Comparison of ENCODE assay signal across 12 cellular contexts in genomic region chr7:40986351-40986873, GRCh38.
DNase-seq lines count a peak whose midpoint lies in the region; ATAC-seq and TF ChIP-seq lines count a peak whose summit lies in the region.
"Had no signal": no experiment of that assay in that cellular context is flagged by ENCODE, and none has a peak within 500 bp of the region (broad histone marks: within the 10 kb centered on the region; RNA-seq: fewer than 3 reads in every experiment).

No MANE protein-coding gene starts in this region.

- no peak overlapping the region for H2AFZ ChIP-seq in osteoblast (ENCODE audit: low read length)

- H3K4me3 ChIP-seq in epithelial cell of proximal tubule (ENCODE audit: low read depth, low read length) = no peak overlapping the region
- H3K4me3 ChIP-seq in osteoblast (ENCODE audit: insufficient read depth, low read length) = no peak overlapping the region

- H3K27me3 ChIP-seq in osteoblast (ENCODE audit: insufficient read depth, low read length) = no peaks in the 10 kb centered on the region

- peak overlapping the region; percentile 95 for H3K27ac ChIP-seq in osteoblast (ENCODE audit: low read depth, low read length)
- H3K27ac ChIP-seq: WERI-Rb-1 had no signal

- TF ChIP-seq CTCF in epithelial cell of proximal tubule (conservative IDR thresholded peaks at IDR 0.05; ENCODE audit: low read depth, low read length) (no peak), osteoblast (IDR thresholded peaks at IDR 0.05; ENCODE audit: extremely low read depth, low read depth, low read length) (no peak)

- H3K4me2 ChIP-seq in osteoblast (ENCODE audit: insufficient read depth, low read length) = peak overlapping the region; percentile 64

- ATAC-seq in GM19467 (IDR thresholded peaks at IDR 0.05; ENCODE audit: unreplicated experiment) = no peak

- H3K4me1 ChIP-seq in osteoblast (ENCODE audit: insufficient read depth, low read length) = peaks cover 18% of the 10 kb centered on the region

- no peaks in the 10 kb centered on the region for H3K36me3 ChIP-seq in osteoblast (ENCODE audit: insufficient read depth, low read length)
- H3K36me3 ChIP-seq: WERI-Rb-1 had no signal

- no peaks in the 10 kb centered on the region for H3K79me2 ChIP-seq in osteoblast (ENCODE audit: insufficient read depth, low read length)

- no peaks in the 10 kb centered on the region for H3K9me3 ChIP-seq in osteoblast (ENCODE audit: low read depth, low read length)

- no peaks in the 10 kb centered on the region for H4K20me1 ChIP-seq in osteoblast (ENCODE audit: insufficient read depth, low read length)

- DNase-seq in DMS53 treated with DMSO at 0.1 percent for 48 hours (lab: John Stamatoyannopoulos, UW; ENCODE audit: unreplicated experiment) (peak; percentile 77), NCI-H526 treated with DMSO at 0.1 percent for 48 hours (lab: John Stamatoyannopoulos, UW) (peak; percentile 33), epithelial cell of proximal tubule (ENCODE audit: low read depth) (peak; percentile 92), osteoblast (ENCODE audit: insufficient read length, low spot score, missing footprints) (peak; percentile 68), NCI-H1694 (lab: John Stamatoyannopoulos, UW) (no peak), amygdala (lab: John Stamatoyannopoulos, UW) (no peak)
- DNase-seq in activated CD4-positive, alpha-beta T cell treated with anti-CD3 and anti-CD28 coated beads, Interleukin-2, amount 50 U/mL, for 48 hours = no peak
- DNase-seq: activated naive CD4-positive, alpha-beta T cell treated with anti-CD3 and anti-CD28 coated beads, Interleukin-2, amount 10 ng/mL, durations not matched to agents 7 days and 5 days; NCI-H446 treated with DMSO at 0.1 percent for 48 hours; stimulated activated naive CD4-positive, alpha-beta T cell treated with Interleukin-2 at 50 U/mL for 16 hours; WERI-Rb-1 had no signal

Comparison
In these comparisons a context has a peak if more than half of its experiments do, and no peak if none do; other contexts are left out.
1. DNase-seq: peak in DMS53 treated with DMSO at 0.1 percent for 48 hours (single experiment), NCI-H526 treated with DMSO at 0.1 percent for 48 hours (single experiment), epithelial cell of proximal tubule (single experiment) and osteoblast (single experiment); none in NCI-H1694 (single experiment), activated CD4-positive, alpha-beta T cell treated with anti-CD3 and anti-CD28 coated beads, Interleukin-2, amount 50 U/mL, for 48 hours (0 of 2) and amygdala (0 of 56).